ENCODE assay signal across 5 cellular contexts in genomic region chr1:173352635-173353034, GRCh38.
DNase-seq lines count a peak whose midpoint lies in the region; ATAC-seq, FAIRE-seq and TF ChIP-seq lines count a peak whose summit lies in the region.
"Not testable (repeated sequence)": the region's sequence is repeated elsewhere in the genome, so short reads cannot be mapped to it uniquely, and the experiment has no call there.

No MANE protein-coding gene starts in this region.

- WGBS in A549 (ENCODE audit: missing lambda C conversion rate): 44% methylated on average over 4 of the region's 4 CpGs
- WGBS in K562 (ENCODE audit: insufficient coverage, low coverage, missing lambda C conversion rate): 52% methylated on average over 4 of the region's 4 CpGs
- 98% methylated on average over 4 of the region's 4 CpGs for WGBS in esophagus muscularis mucosa

- ATAC-seq in A549, K562: not testable (repeated sequence)

- H3K9ac ChIP-seq in K562 (ENCODE audit: insufficient read depth in 1 of 2, low read depth in 2 of 2, low read length in 2 of 2): not testable (repeated sequence)

- TF ChIP-seq CTCF in A549 (IDR thresholded peaks at IDR 0.05); HEK293 (tag by site-specific recombination; IDR thresholded peaks at IDR 0.05); K562 (IDR thresholded peaks at IDR 0.05 in 2 of 3, conservative IDR thresholded peaks at IDR 0.05 in 1 of 3; ENCODE audit: insufficient read depth in 2 of 3, low read depth in 1 of 3, low read length in 3 of 3); esophagus muscularis mucosa (IDR thresholded peaks at IDR 0.05): not testable (repeated sequence)

- not testable (repeated sequence) for TF ChIP-seq EP300 in A549 (IDR thresholded peaks at IDR 0.05); K562 (IDR thresholded peaks at IDR 0.05; ENCODE audit: low read length); esophagus muscularis mucosa (IDR thresholded peaks at IDR 0.05)

- not testable (repeated sequence) for H3K27me3 ChIP-seq in K562 (ENCODE audit: control insufficient read depth in 2 of 2, insufficient read depth in 2 of 2, low read length in 2 of 2); esophagus muscularis mucosa

- not testable (repeated sequence) for H3K4me1 ChIP-seq in A549; HEK293 (ENCODE audit: control insufficient read depth, insufficient read depth, low read length); esophagus muscularis mucosa
- peaks cover 0 to 18% of the 10 kb centered on the region in 2 experiments; a peak in 3 of 5 replicates for H3K4me1 ChIP-seq in K562 (replicated peaks in 1 of 2; ENCODE audit: control insufficient read depth in 2 of 2, insufficient read depth in 2 of 2, low read length in 2 of 2)

- in situ Hi-C loops in K562 (cut with MboI): not testable (repeated sequence)

- not testable (repeated sequence) for H2AFZ ChIP-seq in K562 (ENCODE audit: low read depth, low read length)

- CTCF ChIA-PET in A549 (lab: Yijun Ruan, JAX); HEK293 (lab: Yijun Ruan, JAX); K562 (lab: Yijun Ruan, JAX; ENCODE audit: low intra/inter-chr PET ratio): not testable (repeated sequence)

- not testable (repeated sequence) for TF ChIP-seq POLR2A in A549 (IDR thresholded peaks at IDR 0.05; ENCODE audit: low read length); K562 (conservative IDR thresholded peaks at IDR 0.05); esophagus muscularis mucosa (IDR thresholded peaks at IDR 0.05; ENCODE audit: low read depth)

- POLR2A ChIA-PET in A549 (lab: Yijun Ruan, JAX); HEK293 (lab: Yijun Ruan, JAX); K562 (lab: Yijun Ruan, JAX): not testable (repeated sequence)

- H3K4me2 ChIP-seq in A549: peak overlapping the region; percentile 14; the same call in 1 of the 3 replicates
- not testable (repeated sequence) for H3K4me2 ChIP-seq in K562 (ENCODE audit: insufficient read depth, low read length)

- not testable (repeated sequence) for H3K36me3 ChIP-seq in HEK293 (ENCODE audit: control insufficient read depth in 2 of 2, insufficient read depth in 1 of 2, low read length in 2 of 2); K562 (ENCODE audit: control insufficient read depth, insufficient read depth, low read length); esophagus muscularis mucosa

- BruUV-seq in K562 (replicated peaks; lab: Mats Ljungman, UMichigan): not testable (repeated sequence)

- not testable (repeated sequence) for H3K9me3 ChIP-seq in A549; HEK293 (ENCODE audit: control insufficient read depth, insufficient read depth, low read depth, low read length); K562 (replicated peaks; ENCODE audit: control insufficient read depth, insufficient read depth, low read depth, low read length); esophagus muscularis mucosa

- not testable (repeated sequence) for H4K20me1 ChIP-seq in K562 (replicated peaks; ENCODE audit: control insufficient read depth, insufficient read depth, low read length)

- not testable (repeated sequence) for TF ChIP-seq RAD21 in A549 (conservative IDR thresholded peaks at IDR 0.05 in 1 of 2, IDR thresholded peaks at IDR 0.05 in 1 of 2); K562 (CRISPR knock-in tag; conservative IDR thresholded peaks at IDR 0.05 in 1 of 2, IDR thresholded peaks at IDR 0.05 in 1 of 2)

- not testable (repeated sequence) for H3K9me1 ChIP-seq in K562 (ENCODE audit: control insufficient read depth, insufficient read depth, low read length)

- not testable (repeated sequence) for DNase-seq in A549 (ENCODE audit: low read depth in 1 of 2, low spot score in 1 of 2); K562 (ENCODE audit: extremely low read depth in 1 of 4, low spot score in 3 of 4)
- DNase-seq in DMS53 (lab: John Stamatoyannopoulos, UW) (peak; percentile 10), esophagus muscularis mucosa (ENCODE audit: extremely low spot score) (peak; percentile 24)

- intact Hi-C loops in K562 (cut with micrococcal nuclease); esophagus muscularis mucosa (cut with DNase I): not testable (repeated sequence)

- not testable (repeated sequence) for FAIRE-seq in A549 (lab: Jason Lieb, UNC); K562 (lab: Jason Lieb, UNC)

- H3K79me2 ChIP-seq in K562 (ENCODE audit: control insufficient read depth, insufficient read depth, low read length): not testable (repeated sequence)

- not testable (repeated sequence) for H3K4me3 ChIP-seq in A549; HEK293 (ENCODE audit: low read depth, low read length); K562; esophagus muscularis mucosa

- H3K27ac ChIP-seq in A549; HEK293 (ENCODE audit: extremely low read depth, low read depth, low read length); K562 (ENCODE audit: extremely low read depth, low read depth, low read length); esophagus muscularis mucosa (replicated peaks in 1 of 4): not testable (repeated sequence)

TF ChIP-seq in HEK293, 187 proteins besides CTCF, POLR2A, EP300 and RAD21:
- TF ChIP-seq SETDB1 (IDR thresholded peaks at IDR 0.05; ENCODE audit: insufficient read length, low read length): peak; percentile 38

TF ChIP-seq in K562, 482 proteins besides CTCF, POLR2A, EP300 and RAD21:
- 0 out of 2 replicates have a peak, but pooled peaks have one; percentile 45 for TF ChIP-seq ZNF740 (CRISPR knock-in tag; IDR thresholded peaks at IDR 0.05)
- TF ChIP-seq ZNF740 (tag; IDR thresholded peaks at IDR 0.05): peak in 1 of 2 experiments; percentile 44; a peak in 1 of 4 replicates
- peak in 1 of 2 experiments; percentile 80; a peak in 2 of 3 replicates for TF ChIP-seq CBX3 (IDR thresholded peaks at IDR 0.05; ENCODE audit: borderline replicate concordance in 1 of 2, low read length in 2 of 2)
- TF ChIP-seq ZNF280A (IDR thresholded peaks at IDR 0.05; ENCODE audit: low read depth, partially characterized antibody): peak; percentile 32
- peak; percentile 90; the same call in 1 of the 2 replicates for TF ChIP-seq CBX5 (IDR thresholded peaks at IDR 0.05; ENCODE audit: borderline replicate concordance, low read depth)
TF ChIP-seq in K562: peak in this region for 4; not testable (repeated sequence) for 478.
